In genomic region chr2:231884438-231885140, GRCh38 we compare ENCODE assay signal across 28 cellular contexts. TPM values are rescaled to one million over a fixed set of nuclear protein-coding genes. Genes with fewer than 3 reads are reported as not detected.
DNase-seq lines count a peak whose midpoint lies in the region; ATAC-seq lines count a peak whose summit lies in the region.
"Had no signal": no experiment of that assay in that cellular context is flagged by ENCODE, and none has a peak within 500 bp of the region (broad histone marks: within the 10 kb centered on the region; RNA-seq: fewer than 3 reads in every experiment).

No MANE protein-coding gene starts in this region.

- no peak overlapping the region for H3K4me3 Mint-ChIP-seq in activated T-helper 1 cell treated with anti-CD3 and anti-CD28 coated beads, Interleukin-12 subunit alpha, Interleukin-12 subunit beta, Interleukin-2, Interleukin-4 antibody, amounts not matched to agents 30 ng/mL and 10 ng/mL and 1 ng/mL, durations not matched to agents 14 hours and 24 hours and 36 hours
- H3K4me3 Mint-ChIP-seq: activated B cell treated with CpG ODN at 0.5 μM for 24 hours; effector memory CD8-positive, alpha-beta T cell; stimulated activated memory B cell treated with anti-CD40 and anti-IgM and Interleukin-4, amounts not matched to agents 10 μg/mL and 1 μg/mL and 100 μg/mL, for 72 hours had no signal

- H3K36me3 Mint-ChIP-seq in activated T-helper 1 cell treated with anti-CD3 and anti-CD28 coated beads, Interleukin-12 subunit alpha, Interleukin-12 subunit beta, Interleukin-2, Interleukin-4 antibody, amounts not matched to agents 30 ng/mL and 10 ng/mL and 1 ng/mL, durations not matched to agents 14 hours and 24 hours and 36 hours (ENCODE audit: low read depth) = no peaks in the 10 kb centered on the region
- H3K36me3 Mint-ChIP-seq: stimulated activated memory B cell treated with anti-CD40 and anti-IgM and Interleukin-4, amounts not matched to agents 10 μg/mL and 1 μg/mL and 100 μg/mL, for 72 hours had no signal

- peak; percentile 80 for DNase-seq in DMS79 treated with DMSO at 0.1 percent for 48 hours (lab: John Stamatoyannopoulos, UW)
- DNase-seq in NCI-H146 (lab: John Stamatoyannopoulos, UW) = peak; percentile 77
- peak; percentile 92 for DNase-seq in NCI-H510A (lab: John Stamatoyannopoulos, UW)
- peak; percentile 76 for DNase-seq in mesenteric fat pad (ENCODE audit: low spot score)
- no peak for DNase-seq in H4 (ENCODE audit: low spot score)
- DNase-seq in activated naive CD4-positive, alpha-beta T cell treated with Interleukin-2 at 50 U/mL for 16 hours = no peak
- no peak for DNase-seq in activated T-helper 1 cell treated with anti-CD3 and anti-CD28 coated beads, Interleukin-12 subunit alpha, Interleukin-12 subunit beta, Interleukin-2, Interleukin-4 antibody, amounts not matched to agents 30 ng/mL and 10 ng/mL and 1 ng/mL, durations not matched to agents 14 hours and 24 hours and 36 hours (ENCODE audit: low spot score)
- DNase-seq: activated B cell treated with CpG ODN at 0.5 μM for 24 hours; activated CD4-positive, alpha-beta T cell treated with anti-CD3 and anti-CD28 coated beads, Interleukin-2, amount 50 U/mL, for 1 hour; activated naive CD4-positive, alpha-beta T cell; activated T-cell treated with anti-CD3 and anti-CD28 coated beads, Interleukin-2, amount 50 U/mL, for 48 hours; BE2C; caudate nucleus; effector memory CD8-positive, alpha-beta T cell; GDM1; glutamatergic neuron; KG1; MG63; NCI-H1694 treated with DMSO at 0.1 percent for 48 hours; NCI-H226; nephron progenitor cell; ovary; substantia nigra; T-helper 1 cell had no signal

- no peaks in the 10 kb centered on the region for H3K9me3 Mint-ChIP-seq in activated T-helper 1 cell treated with anti-CD3 and anti-CD28 coated beads, Interleukin-12 subunit alpha, Interleukin-12 subunit beta, Interleukin-2, Interleukin-4 antibody, amounts not matched to agents 30 ng/mL and 10 ng/mL and 1 ng/mL, durations not matched to agents 14 hours and 24 hours and 36 hours
- H3K9me3 Mint-ChIP-seq: activated B cell treated with CpG ODN at 0.5 μM for 24 hours; effector memory CD8-positive, alpha-beta T cell had no signal

- intact Hi-C loops in activated T-helper 1 cell treated with anti-CD3 and anti-CD28 coated beads, Interleukin-12 subunit alpha, Interleukin-12 subunit beta, Interleukin-2, Interleukin-4 antibody, amounts not matched to agents 30 ng/mL and 10 ng/mL and 1 ng/mL, durations not matched to agents 14 hours and 24 hours and 36 hours (cut with micrococcal nuclease) = no loop called here

- no peak for ATAC-seq in GM18870 (IDR thresholded peaks at IDR 0.05; ENCODE audit: unreplicated experiment)
- ATAC-seq: effector memory CD8-positive, alpha-beta T cell; stimulated activated memory B cell treated with anti-CD40 and anti-IgM and Interleukin-4, amounts not matched to agents 10 μg/mL and 1 μg/mL and 100 μg/mL, for 72 hours had no signal

- peaks cover 24% of the 10 kb centered on the region for H3K27me3 Mint-ChIP-seq in activated T-helper 1 cell treated with anti-CD3 and anti-CD28 coated beads, Interleukin-12 subunit alpha, Interleukin-12 subunit beta, Interleukin-2, Interleukin-4 antibody, amounts not matched to agents 30 ng/mL and 10 ng/mL and 1 ng/mL, durations not matched to agents 14 hours and 24 hours and 36 hours (ENCODE audit: insufficient read depth)

- no peaks in the 10 kb centered on the region for H3K4me1 Mint-ChIP-seq in activated T-helper 1 cell treated with anti-CD3 and anti-CD28 coated beads, Interleukin-12 subunit alpha, Interleukin-12 subunit beta, Interleukin-2, Interleukin-4 antibody, amounts not matched to agents 30 ng/mL and 10 ng/mL and 1 ng/mL, durations not matched to agents 14 hours and 24 hours and 36 hours (ENCODE audit: low read depth)
- H3K4me1 Mint-ChIP-seq: activated B cell treated with CpG ODN at 0.5 μM for 24 hours; stimulated activated memory B cell treated with anti-CD40 and anti-IgM and Interleukin-4, amounts not matched to agents 10 μg/mL and 1 μg/mL and 100 μg/mL, for 72 hours had no signal

- no peak overlapping the region for H3K27ac Mint-ChIP-seq in activated T-helper 1 cell treated with anti-CD3 and anti-CD28 coated beads, Interleukin-12 subunit alpha, Interleukin-12 subunit beta, Interleukin-2, Interleukin-4 antibody, amounts not matched to agents 30 ng/mL and 10 ng/mL and 1 ng/mL, durations not matched to agents 14 hours and 24 hours and 36 hours
- H3K27ac Mint-ChIP-seq: activated B cell treated with CpG ODN at 0.5 μM for 24 hours; effector memory CD8-positive, alpha-beta T cell; nephron progenitor cell; stimulated activated memory B cell treated with anti-CD40 and anti-IgM and Interleukin-4, amounts not matched to agents 10 μg/mL and 1 μg/mL and 100 μg/mL, for 72 hours had no signal

RNA-seq across cellular contexts. Expression of gene NPPC, which starts 41.6 kb away (rescaled TPM):
- total RNA-seq in mesenteric fat pad = 2.5 TPM
- not detected in 2 replicates for total RNA-seq in H4 (2014; rRNA removed; shearing (Covaris generic))
- total RNA-seq in activated T-helper 1 cell treated with anti-CD3 and anti-CD28 coated beads, Interleukin-12 subunit alpha, Interleukin-12 subunit beta, Interleukin-2, Interleukin-4 antibody, amounts not matched to agents 30 ng/mL and 10 ng/mL and 1 ng/mL, durations not matched to agents 14 hours and 24 hours and 36 hours = 1.6 TPM in 2 replicates
- total RNA-seq: activated B cell treated with CpG ODN at 0.5 μM for 24 hours, epithelial cell of proximal tubule, HT1080 had no signal

Comparison
In these comparisons a context has a peak if more than half of its experiments do, and no peak if none do; other contexts are left out.
1. DNase-seq: peak in DMS79 treated with DMSO at 0.1 percent for 48 hours (single experiment), NCI-H146 (single experiment), NCI-H510A (single experiment) and mesenteric fat pad (single experiment); none in H4 (single experiment), activated naive CD4-positive, alpha-beta T cell treated with Interleukin-2 at 50 U/mL for 16 hours (single experiment) and activated T-helper 1 cell treated with anti-CD3 and anti-CD28 coated beads, Interleukin-12 subunit alpha, Interleukin-12 subunit beta, Interleukin-2, Interleukin-4 antibody, amounts not matched to agents 30 ng/mL and 10 ng/mL and 1 ng/mL, durations not matched to agents 14 hours and 24 hours and 36 hours (single experiment).